8 cellular contexts compared by ENCODE assay signal in the genomic region with DNA sequence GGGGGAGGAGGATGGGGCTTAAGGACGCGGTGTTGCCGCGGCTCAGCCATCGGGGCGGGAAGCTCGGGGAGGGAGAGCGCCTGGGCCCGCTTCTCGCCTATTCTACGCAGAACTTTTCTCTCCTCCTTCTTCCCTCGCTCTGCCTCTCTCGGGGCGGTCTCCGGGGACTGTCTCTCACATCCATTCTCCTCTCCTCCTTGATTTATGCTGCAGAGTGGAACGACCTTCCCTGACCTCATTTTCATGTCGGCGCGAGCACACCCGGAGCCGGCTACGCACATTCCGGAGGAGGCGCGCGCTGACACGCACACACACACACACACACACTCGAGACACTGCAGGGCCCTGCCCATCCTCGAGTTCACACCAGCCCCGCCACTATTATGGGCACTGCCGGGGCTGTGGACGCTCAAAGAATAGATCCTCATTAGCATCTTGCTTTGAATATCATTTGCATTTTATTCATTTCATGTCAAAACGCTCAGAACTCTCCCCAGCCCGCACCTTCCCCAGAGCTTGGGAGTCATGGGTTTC. TPM values are rescaled to one million over a fixed set of nuclear protein-coding genes. Genes with fewer than 3 reads are reported as not detected.
DNase-seq lines count a peak whose midpoint lies in the region; ATAC-seq and TF ChIP-seq lines count a peak whose summit lies in the region.

No MANE protein-coding gene starts in this region.

- H3K27ac Mint-ChIP-seq in CD8-positive, alpha-beta T cell: no peak overlapping the region
- H3K27ac Mint-ChIP-seq in endodermal cell (no peak overlapping the region), neural progenitor cell (no peak overlapping the region)

- peak in 2 of 7 experiments; percentile 29 to 38 for DNase-seq in CD8-positive, alpha-beta T cell
- DNase-seq in NCI-H69 (lab: John Stamatoyannopoulos, UW) (peak; percentile 59), endodermal cell (peak; percentile 78), neural progenitor cell (ENCODE audit: low spot score) (peak; percentile 57), activated gamma-delta T cell treated with Interleukin-2 at 50 U/mL for 16 hours (no peak), hippocampal formation (lab: John Stamatoyannopoulos, UW) (no peak)

- H3K9ac ChIP-seq in endodermal cell (ENCODE audit: extremely low read depth, low read length, poor library complexity, severe bottlenecking): no peak overlapping the region
- H3K9ac ChIP-seq in neural progenitor cell: no peak overlapping the region

- no peaks in the 10 kb centered on the region for H3K9me3 ChIP-seq in CD8-positive, alpha-beta T cell (ENCODE audit: low read length)
- H3K9me3 ChIP-seq in endodermal cell (ENCODE audit: control insufficient read depth, low read length): no peaks in the 10 kb centered on the region
- no peaks in the 10 kb centered on the region for H3K9me3 ChIP-seq in neural progenitor cell (ENCODE audit: low read depth)

- ATAC-seq in CD8-positive, alpha-beta T cell: peak; percentile 39
- ATAC-seq in HG03571 (IDR thresholded peaks at IDR 0.05; ENCODE audit: unreplicated experiment): no peak
- ATAC-seq in GM19328 (IDR thresholded peaks at IDR 0.05; ENCODE audit: unreplicated experiment): no peak

- H3F3A ChIP-seq in neural progenitor cell (ENCODE audit: low read depth): peaks cover 64% of the 10 kb centered on the region

- H3K9me3 Mint-ChIP-seq in CD8-positive, alpha-beta T cell: no peaks in the 10 kb centered on the region
- H3K9me3 Mint-ChIP-seq in endodermal cell: no peaks in the 10 kb centered on the region
- H3K9me3 Mint-ChIP-seq in neural progenitor cell: no peaks in the 10 kb centered on the region

- no peak overlapping the region for H2AFZ ChIP-seq in neural progenitor cell (replicated peaks)

- H3K36me3 ChIP-seq in CD8-positive, alpha-beta T cell (ENCODE audit: insufficient read depth, low read length): no peaks in the 10 kb centered on the region
- H3K36me3 ChIP-seq in endodermal cell (ENCODE audit: control insufficient read depth, insufficient read depth, low read length): no peaks in the 10 kb centered on the region
- H3K36me3 ChIP-seq in neural progenitor cell: no peaks in the 10 kb centered on the region

- peaks cover 44% of the 10 kb centered on the region for H3K27me3 ChIP-seq in CD8-positive, alpha-beta T cell (ENCODE audit: insufficient read depth, low read length)
- H3K27me3 ChIP-seq in endodermal cell (ENCODE audit: control insufficient read depth, insufficient read depth, low read length, poor library complexity, severe bottlenecking) (peaks cover 87% of the 10 kb centered on the region), neural progenitor cell (peaks cover 97% of the 10 kb centered on the region)

- WGBS in endodermal cell (ENCODE audit: insufficient coverage in 1 of 2, insufficient read length in 1 of 2), 2 experiments: 0 to 1% methylated on average over 9 to 34 of the region's 34 CpGs

- H3K27me3 Mint-ChIP-seq in CD8-positive, alpha-beta T cell (ENCODE audit: low read depth): peaks cover 59% of the 10 kb centered on the region
- H3K27me3 Mint-ChIP-seq in endodermal cell (ENCODE audit: insufficient read depth) (peaks cover 94% of the 10 kb centered on the region), neural progenitor cell (ENCODE audit: insufficient read depth, low read depth) (peaks cover 82% of the 10 kb centered on the region)

- peaks cover 47% of the 10 kb centered on the region for H3K4me1 Mint-ChIP-seq in CD8-positive, alpha-beta T cell (ENCODE audit: low read depth)
- H3K4me1 Mint-ChIP-seq in endodermal cell (peaks cover 37% of the 10 kb centered on the region), neural progenitor cell (peaks cover 57% of the 10 kb centered on the region)

- H3K4me3 Mint-ChIP-seq in CD8-positive, alpha-beta T cell: peak overlapping the region; percentile 79
- H3K4me3 Mint-ChIP-seq in endodermal cell: peak overlapping the region; percentile 39
- H3K4me3 Mint-ChIP-seq in neural progenitor cell: peak overlapping the region; percentile 87

- H4K20me1 ChIP-seq in neural progenitor cell (ENCODE audit: low read depth): peaks cover 72% of the 10 kb centered on the region

- H3K4me3 ChIP-seq in CD8-positive, alpha-beta T cell (ENCODE audit: low read depth, low read length): peak overlapping the region; percentile 45
- H3K4me3 ChIP-seq in endodermal cell (ENCODE audit: low read length) (peak overlapping the region; percentile 74), neural progenitor cell (peak overlapping the region; percentile 37)

- POLR2A ChIA-PET in CD8-positive, alpha-beta T cell (lab: Charles Lee): no interaction called here

- intact Hi-C loops in CD8-positive, alpha-beta T cell (cut with DNase I, micrococcal nuclease): no loop called here

- no peaks in the 10 kb centered on the region for H3K79me2 ChIP-seq in neural progenitor cell (ENCODE audit: low read depth)

- no peak overlapping the region for H3K27ac ChIP-seq in CD8-positive, alpha-beta T cell (ENCODE audit: low read depth, low read length)
- H3K27ac ChIP-seq in endodermal cell (ENCODE audit: low read depth, low read length) (no peak overlapping the region), neural progenitor cell (no peak overlapping the region)

- TF ChIP-seq CTCF in CD8-positive, alpha-beta T cell (IDR thresholded peaks at IDR 0.05): no peak
- TF ChIP-seq CTCF in endodermal cell (conservative IDR thresholded peaks at IDR 0.05): no peak
- no peak for TF ChIP-seq CTCF in neural progenitor cell (IDR thresholded peaks at IDR 0.05)

- H3K4me1 ChIP-seq in CD8-positive, alpha-beta T cell (ENCODE audit: insufficient read depth, low read length): peaks cover 40% of the 10 kb centered on the region
- H3K4me1 ChIP-seq in endodermal cell (ENCODE audit: control insufficient read depth, insufficient read depth, low read length): no peaks in the 10 kb centered on the region
- H3K4me1 ChIP-seq in neural progenitor cell: peaks cover 41% of the 10 kb centered on the region

- peak overlapping the region; percentile 76 for H3K4me2 ChIP-seq in neural progenitor cell

- H3K36me3 Mint-ChIP-seq in CD8-positive, alpha-beta T cell: no peaks in the 10 kb centered on the region
- no peaks in the 10 kb centered on the region for H3K36me3 Mint-ChIP-seq in endodermal cell (ENCODE audit: low read depth)
- H3K36me3 Mint-ChIP-seq in neural progenitor cell: no peaks in the 10 kb centered on the region

- CTCF ChIA-PET in CD8-positive, alpha-beta T cell (lab: Charles Lee): interaction anchor here (0.6 to 2.6 kb wide), 5 partner anchors 38 to 312 kb away, joined by 3 to 14 read pairs (median 3); no protein-coding TSS in a partner anchor

RNA-seq across cellular contexts. Expression of gene NCR2, which starts 36.7 kb away (rescaled TPM):
- total RNA-seq in CD8-positive, alpha-beta T cell: not detected
- total RNA-seq in endodermal cell (not detected), neural progenitor cell (ENCODE audit: low replicate concordance) (not detected in 2 replicates)
- polyA plus RNA-seq in endodermal cell (2013, experiment 1 of 2): not detected
- not detected for polyA plus RNA-seq in endodermal cell (2013, experiment 2 of 2)

Comparison
In these comparisons a context has a peak if more than half of its experiments do, and no peak if none do; other contexts are left out.
1. DNase-seq: peak in NCI-H69 (single experiment), endodermal cell (single experiment) and neural progenitor cell (single experiment); none in activated gamma-delta T cell treated with Interleukin-2 at 50 U/mL for 16 hours (single experiment) and hippocampal formation (0 of 2).
2. Peak in every context shown above with its lines, with median percentiles within 50 percentile points of each other: H3K4me3 ChIP-seq and H3K4me3 Mint-ChIP-seq.